Comparison of ENCODE assay signal across 8 cellular contexts in genomic region chr11:36149538-36150242, GRCh38.
DNase-seq lines count a peak whose midpoint lies in the region; ATAC-seq and TF ChIP-seq lines count a peak whose summit lies in the region.

No MANE protein-coding gene starts in this region.

- peak overlapping the region; percentile 92 for H3K27ac ChIP-seq in brain microvascular endothelial cell

- in situ Hi-C loops in brain microvascular endothelial cell (cut with HindIII; ENCODE audit: low pct_ligation_motif_present, low sequenced_read_pairs): no loop called here

- no peak overlapping the region for H3K4me3 ChIP-seq in brain microvascular endothelial cell (ENCODE audit: low read depth, low read length)

- H3K36me3 Mint-ChIP-seq in stimulated activated naive B cell treated with anti-CD40 and anti-IgM and Interleukin-4, amounts not matched to agents 10 μg/mL and 1 μg/mL and 100 μg/mL, for 72 hours: no peaks in the 10 kb centered on the region

- peak overlapping the region in 1 of 2 donors; percentile 64 for H3K4me3 Mint-ChIP-seq in stimulated activated naive B cell treated with anti-CD40 and anti-IgM and Interleukin-4, amounts not matched to agents 10 μg/mL and 1 μg/mL and 100 μg/mL, for 72 hours

- ATAC-seq in GM21360 (IDR thresholded peaks at IDR 0.05; ENCODE audit: unreplicated experiment): peak; percentile 91
- ATAC-seq in HG03521 (IDR thresholded peaks at IDR 0.05; ENCODE audit: unreplicated experiment): peak; percentile 64
- peak; percentile 91 to 94 for ATAC-seq in stimulated activated naive B cell treated with anti-CD40 and anti-IgM and Interleukin-4, amounts not matched to agents 10 μg/mL and 1 μg/mL and 100 μg/mL, for 72 hours (replicated peaks)

- DNase-seq in NCI-H1436 (lab: John Stamatoyannopoulos, UW) (peak; percentile 22), NCI-H1436 treated with DMSO at 0.1 percent for 48 hours (lab: John Stamatoyannopoulos, UW) (no peak), RPMI8226 (peak; percentile 15), brain microvascular endothelial cell (peak; percentile 99), kidney glomerular epithelial cell (lab: John Stamatoyannopoulos, UW) (peak; percentile 98)
- DNase-seq in stimulated activated naive B cell treated with anti-CD40 and anti-IgM and Interleukin-4, amounts not matched to agents 10 μg/mL and 1 μg/mL and 100 μg/mL, for 72 hours: peak; percentile 18

- H3K4me1 Mint-ChIP-seq in stimulated activated naive B cell treated with anti-CD40 and anti-IgM and Interleukin-4, amounts not matched to agents 10 μg/mL and 1 μg/mL and 100 μg/mL, for 72 hours: peaks cover 7 to 8% of the 10 kb centered on the region in 2 donors

- no peaks in the 10 kb centered on the region for H3K27me3 ChIP-seq in brain microvascular endothelial cell (replicated peaks)

- no peaks in the 10 kb centered on the region for H3K9me3 Mint-ChIP-seq in stimulated activated naive B cell treated with anti-CD40 and anti-IgM and Interleukin-4, amounts not matched to agents 10 μg/mL and 1 μg/mL and 100 μg/mL, for 72 hours

- peak; percentile 78 for TF ChIP-seq CTCF in brain microvascular endothelial cell (IDR thresholded peaks at IDR 0.05; ENCODE audit: low read depth, low read length, missing control alignments)

- peak overlapping the region; percentile 73 for H3K27ac Mint-ChIP-seq in stimulated activated naive B cell treated with anti-CD40 and anti-IgM and Interleukin-4, amounts not matched to agents 10 μg/mL and 1 μg/mL and 100 μg/mL, for 72 hours

- peaks cover 12 to 15% of the 10 kb centered on the region in 2 donors for H3K27me3 Mint-ChIP-seq in stimulated activated naive B cell treated with anti-CD40 and anti-IgM and Interleukin-4, amounts not matched to agents 10 μg/mL and 1 μg/mL and 100 μg/mL, for 72 hours

- no peaks in the 10 kb centered on the region for H3K36me3 ChIP-seq in brain microvascular endothelial cell (replicated peaks)
